ENCODE assay signal across 22 cellular contexts in the genomic region with DNA sequence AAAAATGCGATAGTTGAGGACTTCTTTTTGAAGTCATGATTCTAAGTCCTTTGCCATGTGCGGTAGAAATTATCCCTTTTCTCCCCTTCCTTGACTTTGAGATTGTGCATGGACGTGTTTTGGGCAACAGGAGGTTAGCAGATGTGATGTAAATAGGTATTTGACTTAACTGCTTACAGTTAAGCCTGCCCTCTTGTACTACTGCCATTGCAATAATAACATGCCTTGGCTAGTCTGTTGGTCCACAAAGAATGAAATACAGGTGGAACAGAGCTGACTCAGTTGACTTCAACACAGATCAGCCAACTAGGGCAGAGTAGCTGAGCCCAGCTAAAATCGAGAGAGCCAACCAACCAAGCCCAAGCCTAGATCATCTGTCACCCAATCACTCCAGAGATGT.
DNase-seq lines count a peak whose midpoint lies in the region; FAIRE-seq and TF ChIP-seq lines count a peak whose summit lies in the region.
"Had no signal": no experiment of that assay in that cellular context is flagged by ENCODE, and none has a peak within 500 bp of the region (broad histone marks: within the 10 kb centered on the region; RNA-seq: fewer than 3 reads in every experiment).

No MANE protein-coding gene starts in this region.

- no peak for FAIRE-seq in keratinocyte (lab: Jason Lieb, UNC)
- FAIRE-seq: D721Med, G401.6, GM19239 had no signal

- H3K27me3 ChIP-seq in mammary epithelial cell (ENCODE audit: insufficient read depth, low read length), result no peaks in the 10 kb centered on the region
- no peaks in the 10 kb centered on the region for H3K27me3 ChIP-seq in keratinocyte (ENCODE audit: control insufficient read depth, extremely low read depth, insufficient read depth, low read length)
- H3K27me3 ChIP-seq in esophagus squamous epithelium, result no peaks in the 10 kb centered on the region
- H3K27me3 ChIP-seq: BLaER1 treated with 17β-estradiol and CSF1 and Interleukin-3, amounts not matched to agents 10 nM and 100 nM had no signal

- no peak overlapping the region for H3K9ac ChIP-seq in mammary epithelial cell (ENCODE audit: insufficient read depth, low read length)
- no peak overlapping the region for H3K9ac ChIP-seq in keratinocyte (ENCODE audit: control insufficient read depth, extremely low read depth, insufficient read depth, low read length)
- H3K9ac ChIP-seq: BLaER1 treated with 17β-estradiol and CSF1 and Interleukin-3, amounts not matched to agents 10 nM and 100 nM had no signal

- H3K27me3 Mint-ChIP-seq in MCF 10A (ENCODE audit: insufficient read depth, unreplicated experiment), result no peaks in the 10 kb centered on the region
- H3K27me3 Mint-ChIP-seq: B cell; CD4-positive, alpha-beta T cell had no signal

- POLR2A ChIA-PET in MCF 10A (lab: Yijun Ruan, JAX), result interaction anchor here (1.7 kb wide), 1 partner anchor 15 kb away, joined by 3 read pairs; no protein-coding TSS in a partner anchor

- no TSS peak for BruUV-seq in mammary epithelial cell (replicated peaks; lab: Mats Ljungman, UMichigan)
- no TSS peak for BruUV-seq in MCF 10A (replicated peaks; lab: Mats Ljungman, UMichigan)

- H3K79me2 ChIP-seq in mammary epithelial cell (ENCODE audit: insufficient read depth, low read length), result no peaks in the 10 kb centered on the region
- H3K79me2 ChIP-seq in keratinocyte (ENCODE audit: control insufficient read depth, insufficient read depth, low read length), result no peaks in the 10 kb centered on the region

- dilution Hi-C loops in mammary epithelial cell (cut with HindIII; ENCODE audit: low sequenced_read_pairs), result no loop called here
- dilution Hi-C loops in keratinocyte (cut with MboI; ENCODE audit: extremely low pct_ligation_motif_present, low sequenced_read_pairs), result no loop called here

- no peak overlapping the region for H3K4me3 Mint-ChIP-seq in MCF 10A (ENCODE audit: unreplicated experiment)
- H3K4me3 Mint-ChIP-seq: B cell; CD4-positive, alpha-beta T cell; CD8-positive, alpha-beta T cell had no signal

- WGBS in mammary epithelial cell (ENCODE audit: low coverage, missing lambda C conversion rate), result 81% methylated on average over 4 of the region's 4 CpGs
- 87 to 91% methylated on average over 4 of the region's 4 CpGs for WGBS in esophagus squamous epithelium, 2 donors

- H4K20me1 ChIP-seq in mammary epithelial cell (ENCODE audit: insufficient read depth, low read length) (no peaks in the 10 kb centered on the region), keratinocyte (ENCODE audit: control insufficient read depth, extremely low read depth, insufficient read depth, low read length) (no peaks in the 10 kb centered on the region)
- H4K20me1 ChIP-seq: BLaER1 treated with 17β-estradiol and CSF1 and Interleukin-3, amounts not matched to agents 10 nM and 100 nM had no signal

- H3K4me3 ChIP-seq in mammary epithelial cell (replicated peaks in 1 of 3; ENCODE audit: insufficient read depth in 1 of 3, low read depth in 2 of 3, low read length in 3 of 3), result no peak overlapping the region
- H3K4me3 ChIP-seq in epithelial cell of esophagus (ENCODE audit: low read length), result no peak overlapping the region
- no peak overlapping the region for H3K4me3 ChIP-seq in keratinocyte (ENCODE audit: control insufficient read depth in 2 of 3, extremely low read depth in 1 of 3, insufficient read depth in 2 of 3, low read depth in 1 of 3, low read length in 3 of 3)
- H3K4me3 ChIP-seq in esophagus squamous epithelium, result no peak overlapping the region
- H3K4me3 ChIP-seq: A549; BLaER1 treated with 17β-estradiol and CSF1 and Interleukin-3, amounts not matched to agents 10 nM and 100 nM had no signal

- H3K4me1 ChIP-seq in mammary epithelial cell (ENCODE audit: insufficient read depth, low read length) (peaks cover 7% of the 10 kb centered on the region), keratinocyte (ENCODE audit: control insufficient read depth, extremely low read depth, insufficient read depth, low read length) (no peaks in the 10 kb centered on the region), esophagus squamous epithelium (no peaks in the 10 kb centered on the region)
- H3K4me1 ChIP-seq: A549; BLaER1 treated with 17β-estradiol and CSF1 and Interleukin-3, amounts not matched to agents 10 nM and 100 nM; Caco-2 had no signal

- H3K4me1 Mint-ChIP-seq in MCF 10A (ENCODE audit: insufficient read depth, unreplicated experiment), result no peaks in the 10 kb centered on the region
- H3K4me1 Mint-ChIP-seq: B cell had no signal

- CTCF ChIA-PET in mammary epithelial cell (lab: Charles Lee; ENCODE audit: low non-redundant PET) (no interaction called here), MCF 10A (lab: Yijun Ruan, JAX) (no interaction called here)

- H3K36me3 Mint-ChIP-seq in MCF 10A (ENCODE audit: insufficient read depth, unreplicated experiment), result peaks cover 17% of the 10 kb centered on the region

- no peaks in the 10 kb centered on the region for H3K9me1 ChIP-seq in keratinocyte (ENCODE audit: control insufficient read depth, extremely low read depth, insufficient read depth, low read length)

- H3K27ac ChIP-seq in mammary epithelial cell (ENCODE audit: insufficient read depth, low read depth, low read length) (no peak overlapping the region), keratinocyte (ENCODE audit: control insufficient read depth, insufficient read depth, low read length) (no peak overlapping the region), esophagus squamous epithelium (no peak overlapping the region)
- H3K27ac ChIP-seq: 22Rv1; A549; BLaER1 treated with 17β-estradiol and CSF1 and Interleukin-3, amounts not matched to agents 10 nM and 100 nM; C4-2B had no signal

- TF ChIP-seq CTCF in mammary epithelial cell (conservative IDR thresholded peaks at IDR 0.05 in 1 of 2, IDR thresholded peaks at IDR 0.05 in 1 of 2; ENCODE audit: extremely low read depth in 1 of 2, insufficient read depth in 1 of 2, low read depth in 1 of 2, low read length in 2 of 2) (no peak), MCF 10A (IDR thresholded peaks at IDR 0.05; ENCODE audit: unreplicated experiment) (no peak), epithelial cell of esophagus (IDR thresholded peaks at IDR 0.05; ENCODE audit: insufficient read depth, low read depth, low read length, missing control alignments) (no peak), keratinocyte (optimal IDR thresholded peaks at IDR 0.05 in 1 of 3, IDR thresholded peaks at IDR 0.05 in 1 of 3, conservative IDR thresholded peaks at IDR 0.05 in 1 of 3; ENCODE audit: extremely low read depth in 1 of 3, insufficient read depth in 2 of 3, low read length in 3 of 3) (no peak), esophagus squamous epithelium (IDR thresholded peaks at IDR 0.05) (no peak)

- peaks cover 6% of the 10 kb centered on the region for H3K36me3 ChIP-seq in mammary epithelial cell (ENCODE audit: insufficient read depth, low read length)
- H3K36me3 ChIP-seq in keratinocyte (ENCODE audit: control insufficient read depth in 2 of 2, extremely low read depth in 1 of 2, insufficient read depth in 2 of 2, low read length in 2 of 2), result no peaks in the 10 kb centered on the region
- H3K36me3 ChIP-seq in esophagus squamous epithelium, result peaks cover 0 to 15% (median 0%) of the 10 kb centered on the region in 3 donors

- peaks cover 9% of the 10 kb centered on the region for H3K9me3 Mint-ChIP-seq in MCF 10A (ENCODE audit: unreplicated experiment)

- H2AFZ ChIP-seq in mammary epithelial cell (ENCODE audit: low read depth, low read length), result no peak overlapping the region
- H2AFZ ChIP-seq in keratinocyte (ENCODE audit: control insufficient read depth, low read length), result no peak overlapping the region

- H3K9me3 ChIP-seq in mammary epithelial cell (replicated peaks; ENCODE audit: insufficient read depth, low read length) (no peaks in the 10 kb centered on the region), keratinocyte (ENCODE audit: control insufficient read depth, low read depth, low read length) (no peaks in the 10 kb centered on the region), esophagus squamous epithelium (peaks cover 0 to 7% (median 0%) of the 10 kb centered on the region in 3 donors)

- no peak for TF ChIP-seq POLR2A in esophagus squamous epithelium (IDR thresholded peaks at IDR 0.05)

- H3K4me2 ChIP-seq in mammary epithelial cell (ENCODE audit: insufficient read depth, low read depth, low read length), result no peak overlapping the region
- no peak overlapping the region for H3K4me2 ChIP-seq in keratinocyte (ENCODE audit: control insufficient read depth, extremely low read depth, insufficient read depth, low read depth, low read length)
- H3K4me2 ChIP-seq: A549; BLaER1 treated with 17β-estradiol and CSF1 and Interleukin-3, amounts not matched to agents 10 nM and 100 nM had no signal

- in situ Hi-C loops in mammary epithelial cell (cut with MboI; ENCODE audit: low sequenced_read_pairs in 2 of 2), result no loop called here

- intact Hi-C loops in mammary epithelial cell (cut with micrococcal nuclease), result no loop called here
- intact Hi-C loops in MCF 10A (cut with micrococcal nuclease), result no loop called here
- intact Hi-C loops in esophagus squamous epithelium (cut with DNase I), result no loop called here

- H3K27ac Mint-ChIP-seq in MCF 10A (ENCODE audit: low read depth, unreplicated experiment), result no peak overlapping the region
- H3K27ac Mint-ChIP-seq: B cell; CD4-positive, alpha-beta T cell; CD8-positive, alpha-beta T cell had no signal

- DNase-seq in mammary epithelial cell, result peak; percentile 45
- no peak for DNase-seq in MCF 10A (ENCODE audit: unreplicated experiment)
- peak; percentile 36 for DNase-seq in epithelial cell of esophagus (ENCODE audit: low read depth)
- peak; percentile 0 for DNase-seq in keratinocyte (ENCODE audit: low read depth, low spot score)
- DNase-seq in medulla oblongata (ENCODE audit: extremely low spot score), result no peak
- no peak for DNase-seq in esophagus squamous epithelium (lab: John Stamatoyannopoulos, UW)
- DNase-seq in middle frontal gyrus (ENCODE audit: extremely low spot score, low spot score), result no peak
- DNase-seq: AML-193; Caco-2; Calu3; CD4-positive, alpha-beta T cell; CD8-positive, alpha-beta T cell; DMS79 treated with DMSO at 0.1 percent for 48 hours; GF-D8 had no signal

Comparison
In these comparisons a context has a peak if more than half of its experiments do, and no peak if none do; other contexts are left out.
1. DNase-seq: peak in mammary epithelial cell (single experiment), epithelial cell of esophagus (single experiment) and keratinocyte (single experiment); none in MCF 10A (single experiment), medulla oblongata (single experiment), esophagus squamous epithelium (single experiment) and middle frontal gyrus (single experiment).